8 cellular contexts compared by ENCODE assay signal in the genomic region with DNA sequence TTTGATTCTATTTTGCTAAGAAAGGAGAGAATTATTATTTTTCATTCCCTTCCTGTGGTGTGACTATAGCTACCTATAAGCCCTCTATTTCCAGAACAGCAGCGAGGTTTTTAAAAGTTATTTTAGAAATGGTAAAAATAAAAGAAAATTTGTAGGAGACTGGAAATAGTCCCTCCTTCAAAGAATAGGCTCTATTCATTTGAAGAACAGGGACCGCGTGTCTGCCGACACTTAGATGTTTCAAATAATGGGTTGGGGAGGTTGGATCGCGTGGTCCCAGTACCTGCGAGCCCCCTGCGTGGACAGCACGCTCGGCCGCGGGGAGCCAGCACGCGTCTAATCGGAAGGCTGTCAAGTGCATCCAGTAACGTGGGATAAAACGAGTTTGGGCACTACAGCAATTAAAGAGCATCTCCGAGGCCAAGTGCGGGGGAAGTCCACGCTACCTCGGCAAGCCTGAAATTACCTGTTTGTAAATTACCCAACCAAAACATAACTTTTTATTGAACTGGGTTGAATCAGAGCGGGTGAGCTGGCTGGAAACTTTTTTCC. TPM values are rescaled to one million over a fixed set of nuclear protein-coding genes. Genes with fewer than 3 reads are reported as not detected.
DNase-seq lines count a peak whose midpoint lies in the region; ATAC-seq, FAIRE-seq and TF ChIP-seq lines count a peak whose summit lies in the region.

No MANE protein-coding gene starts in this region.

- H3K27me3 ChIP-seq in colonic mucosa: peaks cover 22% of the 10 kb centered on the region
- H3K27me3 ChIP-seq in mucosa of rectum (ENCODE audit: control insufficient read depth in 2 of 2, insufficient read depth in 2 of 2, low read length in 2 of 2): peaks cover 6 to 17% of the 10 kb centered on the region in 2 donors

- DNase-seq in G401 (ENCODE audit: low spot score) (peak; percentile 52), NCI-H1105 treated with DMSO at 0.1 percent for 48 hours (lab: John Stamatoyannopoulos, UW) (peak; percentile 40), colonic mucosa (no peak), H54 (ENCODE audit: insufficient read length, low spot score) (no peak), GM12891 (ENCODE audit: insufficient read length, low spot score) (no peak)

- no peaks in the 10 kb centered on the region for H3K36me3 ChIP-seq in colonic mucosa
- no peaks in the 10 kb centered on the region for H3K36me3 ChIP-seq in mucosa of rectum (ENCODE audit: control insufficient read depth in 2 of 2, insufficient read depth in 2 of 2, low read length in 2 of 2)

- no peak overlapping the region for H3K27ac ChIP-seq in colonic mucosa
- no peak overlapping the region for H3K27ac ChIP-seq in mucosa of rectum (ENCODE audit: low read depth in 2 of 2, low read length in 2 of 2)

- H3K4me3 ChIP-seq in colonic mucosa (peak overlapping the region; percentile 46), mucosa of rectum (ENCODE audit: low read length in 2 of 2) (peak overlapping the region; percentile 63 to 74)

- H3K9ac ChIP-seq in colonic mucosa (ENCODE audit: low read depth in 2 of 2, low read length in 2 of 2) (peak overlapping the region in 1 of 2 donors; percentile 41), mucosa of rectum (ENCODE audit: low read depth in 1 of 2, low read length in 2 of 2) (peak overlapping the region in 1 of 2 donors; percentile 33)

- H3K4me1 ChIP-seq in colonic mucosa: no peaks in the 10 kb centered on the region
- no peaks in the 10 kb centered on the region for H3K4me1 ChIP-seq in mucosa of rectum (ENCODE audit: control insufficient read depth in 2 of 2, insufficient read depth in 2 of 2, low read length in 2 of 2)

- ATAC-seq in GM21723 (IDR thresholded peaks at IDR 0.05; ENCODE audit: unreplicated experiment) (no peak), HG02973 (IDR thresholded peaks at IDR 0.05; ENCODE audit: unreplicated experiment) (no peak)

- in situ Hi-C loops in G401 (cut with HindIII; ENCODE audit: low sequenced_read_pairs): no loop called here

- no peak for TF ChIP-seq CTCF in colonic mucosa (IDR thresholded peaks at IDR 0.05)

- intact Hi-C loops in colonic mucosa (cut with DNase I): no loop called here

- H3K9me3 ChIP-seq in colonic mucosa (no peaks in the 10 kb centered on the region), mucosa of rectum (ENCODE audit: control insufficient read depth in 2 of 2, low read length in 2 of 2) (no peaks in the 10 kb centered on the region)

- no peak for TF ChIP-seq POLR2A in H54 (IDR thresholded peaks at IDR 0.05; ENCODE audit: low read depth, low read length)
- no peak for TF ChIP-seq POLR2A in GM12891 (IDR thresholded peaks at IDR 0.05; ENCODE audit: low read depth, low read length)

- FAIRE-seq in H54 (lab: Jason Lieb, UNC) (no peak), GM12891 (lab: Jason Lieb, UNC) (no peak)

TF ChIP-seq in GM12891, 5 proteins besides CTCF, POLR2A, EP300 and RAD21:
- TF ChIP-seq POLR2AphosphoS5 (IDR thresholded peaks at IDR 0.05; ENCODE audit: low read depth, low read length): no peak
- no peak for TF ChIP-seq PAX5 (IDR thresholded peaks at IDR 0.05; ENCODE audit: insufficient read depth, low read length, severe bottlenecking)
- no peak for TF ChIP-seq TAF1 (IDR thresholded peaks at IDR 0.05; ENCODE audit: low read depth, low read length)
- TF ChIP-seq SPI1 (IDR thresholded peaks at IDR 0.05; ENCODE audit: low read depth, low read length): no peak
- no peak for TF ChIP-seq POU2F2 (IDR thresholded peaks at IDR 0.05; ENCODE audit: low read depth, low read length)

RNA-seq across cellular contexts. Expression of a gene that starts 1.0 kb away (rescaled TPM):
- 1.4 and 7.8 TPM in 2 replicates for total RNA-seq in G401 (2014; rRNA removed; shearing (Covaris generic))
- total RNA-seq in colonic mucosa: 1 to 10 TPM; 1.4 to 9.3 TPM
- not detected for polyA plus RNA-seq in GM12891 (2012; ENCODE audit: low read depth, missing spikeins)

Comparison
In these comparisons a context has a peak if more than half of its experiments do, and no peak if none do; other contexts are left out.
1. DNase-seq: peak in G401 (single experiment) and NCI-H1105 treated with DMSO at 0.1 percent for 48 hours (single experiment); none in colonic mucosa (single experiment), H54 (single experiment) and GM12891 (single experiment).